ENCODE assay signal across 14 cellular contexts in genomic region chr17:59752922-59753321, GRCh38. TPM values are rescaled to one million over a fixed set of nuclear protein-coding genes. Genes with fewer than 3 reads are reported as not detected.
DNase-seq lines count a peak whose midpoint lies in the region; ATAC-seq and TF ChIP-seq lines count a peak whose summit lies in the region.
"Had no signal": no experiment of that assay in that cellular context is flagged by ENCODE, and none has a peak within 500 bp of the region (broad histone marks: within the 10 kb centered on the region; RNA-seq: fewer than 3 reads in every experiment).

No MANE protein-coding gene starts in this region.

- H3K27me3 ChIP-seq in HCT116 (ENCODE audit: insufficient read depth, low read length), result no peaks in the 10 kb centered on the region
- no peaks in the 10 kb centered on the region for H3K27me3 ChIP-seq in naive thymus-derived CD4-positive, alpha-beta T cell (ENCODE audit: control insufficient read depth in 2 of 2, insufficient read depth in 2 of 2, low read length in 2 of 2)
- H3K27me3 ChIP-seq: Peyer's patch had no signal

- no peaks in the 10 kb centered on the region for H3K9me2 ChIP-seq in HCT116 (ENCODE audit: insufficient read depth)

- H3K36me3 ChIP-seq in HCT116 (ENCODE audit: control insufficient read depth in 1 of 2, insufficient read depth in 2 of 2, low read length in 2 of 2), result peaks cover 0 to 2% of the 10 kb centered on the region in 2 experiments; a peak in 1 of 4 replicates
- H3K36me3 ChIP-seq in naive thymus-derived CD4-positive, alpha-beta T cell (ENCODE audit: control insufficient read depth in 2 of 3, insufficient read depth in 3 of 3, low read length in 3 of 3), result no peaks in the 10 kb centered on the region
- H3K36me3 ChIP-seq: Peyer's patch had no signal

- POLR2A ChIA-PET in HCT116 (lab: Charles Lee), result interaction anchor here (0.7 to 10.0 kb wide), 8 partner anchors 10 to 106 kb away, joined by 3 to 443 read pairs (median 8); partner anchors contain the start of genes PTRH2 and VMP1
- POLR2A ChIA-PET in naive thymus-derived CD4-positive, alpha-beta T cell (lab: Charles Lee), result interaction anchor here (0.7 to 1.1 kb wide), 4 partner anchors 9 to 105 kb away, joined by 3 read pairs; no protein-coding TSS in a partner anchor

- no peaks in the 10 kb centered on the region for H3K9me3 Mint-ChIP-seq in T-helper 1 cell treated with Interleukin-12 subunit alpha and Interleukin-12 subunit beta and Interleukin-4 antibody, amounts not matched to agents 30 μg/mL and 1 μg/mL, for 36 hours
- no peaks in the 10 kb centered on the region for H3K9me3 Mint-ChIP-seq in activated T-helper 2 cell treated with anti-CD3 and anti-CD28 coated beads, Interferon-gamma antibody, Interleukin-2, Interleukin-4, amounts not matched to agents 10 μg/mL and 5 μg/mL and 100 μg/mL, durations not matched to agents 14 hours and 24 hours and 36 hours
- no peaks in the 10 kb centered on the region for H3K9me3 Mint-ChIP-seq in naive thymus-derived CD4-positive, alpha-beta T cell
- H3K9me3 Mint-ChIP-seq: memory B cell had no signal

- H3K36me3 Mint-ChIP-seq in T-helper 1 cell treated with Interleukin-12 subunit alpha and Interleukin-12 subunit beta and Interleukin-4 antibody, amounts not matched to agents 30 μg/mL and 1 μg/mL, for 36 hours (ENCODE audit: low read depth), result peaks cover 7% of the 10 kb centered on the region
- H3K36me3 Mint-ChIP-seq in activated T-helper 2 cell treated with anti-CD3 and anti-CD28 coated beads, Interferon-gamma antibody, Interleukin-2, Interleukin-4, amounts not matched to agents 10 μg/mL and 5 μg/mL and 100 μg/mL, durations not matched to agents 14 hours and 24 hours and 36 hours (ENCODE audit: low read depth), result peaks cover 33% of the 10 kb centered on the region
- H3K36me3 Mint-ChIP-seq in naive thymus-derived CD4-positive, alpha-beta T cell, result peaks cover under 1 to 8% (median 2%) of the 10 kb centered on the region in 5 donors

- H3K4me3 ChIP-seq in HCT116 (replicated peaks in 1 of 2; ENCODE audit: low read depth in 1 of 2, low read length in 2 of 2), result no peak overlapping the region
- no peak overlapping the region for H3K4me3 ChIP-seq in naive thymus-derived CD4-positive, alpha-beta T cell (ENCODE audit: low read length)

- no peak for TF ChIP-seq POLR2A in HCT116 (IDR thresholded peaks at IDR 0.05; ENCODE audit: borderline replicate concordance, extremely low read depth, insufficient read depth, insufficient read length)

- H3K9ac ChIP-seq in HCT116 (ENCODE audit: low read length), result peak overlapping the region; percentile 56

- H2AFZ ChIP-seq in HCT116 (ENCODE audit: low read depth, low read length, poor library complexity, severe bottlenecking), result no peak overlapping the region

- DNase-seq in T-helper 1 cell (no peak), HCT116 (ENCODE audit: low read depth, low spot score) (no peak), activated gamma-delta T cell treated with Interleukin-2 at 50 U/mL for 16 hours (no peak), germinal center (ENCODE audit: low spot score) (no peak)
- DNase-seq in activated T-helper 2 cell treated with anti-CD3 and anti-CD28 coated beads, Interferon-gamma antibody, Interleukin-2, Interleukin-4, amounts not matched to agents 10 μg/mL and 5 μg/mL and 100 μg/mL, durations not matched to agents 14 hours and 24 hours and 36 hours (ENCODE audit: low spot score), result no peak
- DNase-seq in naive thymus-derived CD4-positive, alpha-beta T cell, result no peak
- DNase-seq: activated CD4-positive, alpha-beta T cell treated with anti-CD3 and anti-CD28 coated beads, Interleukin-2, amount 50 U/mL, for 4 hours; glutamatergic neuron; GOT3; Peyer's patch had no signal

- RAD21 ChIA-PET in HCT116 (lab: Charles Lee; ENCODE audit: low non-redundant PET in 1 of 2, low total read pairs in 2 of 2, uncharacterized antibody in 2 of 2, unreplicated experiment in 2 of 2), result interaction anchor here (0.6 to 2.8 kb wide), 6 partner anchors 8 to 211 kb away, joined by 3 to 12 read pairs (median 4); partner anchors contain the start of gene RNFT1 (in 1 of the 2)

- intact Hi-C loops in HCT116 (cut with micrococcal nuclease), result loop anchor here (1.0 to 5.0 kb wide), 4 partner anchors 30 to 441 kb away; no protein-coding TSS in a partner anchor
- intact Hi-C loops in activated T-helper 2 cell treated with anti-CD3 and anti-CD28 coated beads, Interferon-gamma antibody, Interleukin-2, Interleukin-4, amounts not matched to agents 10 μg/mL and 5 μg/mL and 100 μg/mL, durations not matched to agents 14 hours and 24 hours and 36 hours (cut with micrococcal nuclease), result loop anchor here (1.0 to 5.0 kb wide), 5 partner anchors 46 to 284 kb away; partner anchors contain the start of genes CLTC, PTRH2 and VMP1
- intact Hi-C loops in naive thymus-derived CD4-positive, alpha-beta T cell (cut with micrococcal nuclease), result loop anchor here (1.0 to 10.0 kb wide), 8 partner anchors 33 to 352 kb away; partner anchors contain the start of gene RPS6KB1 (in 1 of the 2)

- H3K27me3 Mint-ChIP-seq in T-helper 1 cell treated with Interleukin-12 subunit alpha and Interleukin-12 subunit beta and Interleukin-4 antibody, amounts not matched to agents 30 μg/mL and 1 μg/mL, for 36 hours (ENCODE audit: low read depth), result no peaks in the 10 kb centered on the region
- H3K27me3 Mint-ChIP-seq in activated T-helper 2 cell treated with anti-CD3 and anti-CD28 coated beads, Interferon-gamma antibody, Interleukin-2, Interleukin-4, amounts not matched to agents 10 μg/mL and 5 μg/mL and 100 μg/mL, durations not matched to agents 14 hours and 24 hours and 36 hours (ENCODE audit: low read depth), result no peaks in the 10 kb centered on the region
- no peaks in the 10 kb centered on the region for H3K27me3 Mint-ChIP-seq in naive thymus-derived CD4-positive, alpha-beta T cell
- H3K27me3 Mint-ChIP-seq: memory B cell had no signal

- peaks cover 50% of the 10 kb centered on the region for H3K4me1 Mint-ChIP-seq in T-helper 1 cell treated with Interleukin-12 subunit alpha and Interleukin-12 subunit beta and Interleukin-4 antibody, amounts not matched to agents 30 μg/mL and 1 μg/mL, for 36 hours (ENCODE audit: low read depth)
- peaks cover 49% of the 10 kb centered on the region for H3K4me1 Mint-ChIP-seq in activated T-helper 2 cell treated with anti-CD3 and anti-CD28 coated beads, Interferon-gamma antibody, Interleukin-2, Interleukin-4, amounts not matched to agents 10 μg/mL and 5 μg/mL and 100 μg/mL, durations not matched to agents 14 hours and 24 hours and 36 hours (ENCODE audit: low read depth)
- H3K4me1 Mint-ChIP-seq in naive thymus-derived CD4-positive, alpha-beta T cell, result peaks cover 9 to 57% (median 24%) of the 10 kb centered on the region in 7 donors

- H3K4me3 Mint-ChIP-seq in T-helper 1 cell treated with Interleukin-12 subunit alpha and Interleukin-12 subunit beta and Interleukin-4 antibody, amounts not matched to agents 30 μg/mL and 1 μg/mL, for 36 hours, result peak overlapping the region; percentile 54
- H3K4me3 Mint-ChIP-seq in activated T-helper 2 cell treated with anti-CD3 and anti-CD28 coated beads, Interferon-gamma antibody, Interleukin-2, Interleukin-4, amounts not matched to agents 10 μg/mL and 5 μg/mL and 100 μg/mL, durations not matched to agents 14 hours and 24 hours and 36 hours (ENCODE audit: low read depth), result no peak overlapping the region
- no peak overlapping the region for H3K4me3 Mint-ChIP-seq in naive thymus-derived CD4-positive, alpha-beta T cell
- H3K4me3 Mint-ChIP-seq: memory B cell had no signal

- no peak for TF ChIP-seq CTCF in HCT116 (IDR thresholded peaks at IDR 0.05 in 2 of 3, conservative IDR thresholded peaks at IDR 0.05 in 1 of 3; ENCODE audit: borderline replicate concordance in 1 of 3, insufficient read depth in 1 of 3, low read depth in 2 of 3, low read length in 2 of 3)

- H3K27ac Mint-ChIP-seq in T-helper 1 cell treated with Interleukin-12 subunit alpha and Interleukin-12 subunit beta and Interleukin-4 antibody, amounts not matched to agents 30 μg/mL and 1 μg/mL, for 36 hours, result peak overlapping the region; percentile 82
- H3K27ac Mint-ChIP-seq in activated T-helper 2 cell treated with anti-CD3 and anti-CD28 coated beads, Interferon-gamma antibody, Interleukin-2, Interleukin-4, amounts not matched to agents 10 μg/mL and 5 μg/mL and 100 μg/mL, durations not matched to agents 14 hours and 24 hours and 36 hours, result peak overlapping the region; percentile 85
- H3K27ac Mint-ChIP-seq in naive thymus-derived CD4-positive, alpha-beta T cell, result peak overlapping the region in 5 of 9 donors; percentile 3 to 85 (median 57)

- H3K9me3 ChIP-seq in HCT116 (ENCODE audit: control insufficient read depth in 1 of 2, insufficient read depth in 1 of 2, low read depth in 1 of 2, low read length in 2 of 2), result no peaks in the 10 kb centered on the region
- no peaks in the 10 kb centered on the region for H3K9me3 ChIP-seq in naive thymus-derived CD4-positive, alpha-beta T cell (ENCODE audit: control insufficient read depth in 2 of 3, low read length in 3 of 3)
- H3K9me3 ChIP-seq: Peyer's patch had no signal

- ATAC-seq in HCT116, result no peak
- peak; percentile 5 for ATAC-seq in naive thymus-derived CD4-positive, alpha-beta T cell
- no peak for ATAC-seq in GM21360 (IDR thresholded peaks at IDR 0.05; ENCODE audit: unreplicated experiment)

- peak overlapping the region; percentile 91; the same call in 1 of the 2 replicates for H3K27ac ChIP-seq in HCT116 (ENCODE audit: low read depth, low read length)
- H3K27ac ChIP-seq in naive thymus-derived CD4-positive, alpha-beta T cell (ENCODE audit: low read depth, low read length), result no peak overlapping the region
- H3K27ac ChIP-seq: C4-2B had no signal

- CTCF ChIA-PET in HCT116 (lab: Charles Lee), result interaction anchor here (0.7 to 4.8 kb wide), 20 partner anchors 9 to 442 kb away, joined by 3 to 40 read pairs (median 8); no protein-coding TSS in a partner anchor
- CTCF ChIA-PET in naive thymus-derived CD4-positive, alpha-beta T cell (lab: Charles Lee), result interaction anchor here (0.6 to 2.3 kb wide), 13 partner anchors 10 to 284 kb away, joined by 3 to 10 read pairs (median 4); partner anchors contain the start of gene PTRH2

- peaks cover 84 to 97% of the 10 kb centered on the region in 2 experiments for H3K4me1 ChIP-seq in HCT116 (ENCODE audit: control insufficient read depth in 1 of 2, insufficient read depth in 2 of 2, low read length in 2 of 2)
- H3K4me1 ChIP-seq in naive thymus-derived CD4-positive, alpha-beta T cell (ENCODE audit: control insufficient read depth in 2 of 2, insufficient read depth in 2 of 2, low read length in 2 of 2), result peaks cover 0 to 5% of the 10 kb centered on the region in 2 donors

- BruUV-seq in HCT116 (replicated peaks; lab: Mats Ljungman, UMichigan), result no TSS peak

- peak overlapping the region; percentile 53; the same call in 1 of the 2 replicates for H3K4me2 ChIP-seq in HCT116 (ENCODE audit: low read length)

- TF ChIP-seq RAD21 in HCT116 (IDR thresholded peaks at IDR 0.05; ENCODE audit: low read depth), result no peak

- peaks cover 10% of the 10 kb centered on the region; the same call in 1 of the 2 replicates for H3K79me2 ChIP-seq in HCT116 (ENCODE audit: insufficient read depth, low read length)

- no peaks in the 10 kb centered on the region for H4K20me1 ChIP-seq in HCT116 (ENCODE audit: insufficient read depth)

RNA-seq across cellular contexts. Expression of gene VMP1, which starts 45.5 kb away (rescaled TPM):
- 366 TPM for total RNA-seq in HCT116 (2021; ENCODE audit: unreplicated experiment)
- polyA plus RNA-seq in HCT116 (2012), result 92.7 and 130 TPM in 2 replicates
- 479 and 499 TPM in 2 replicates for total RNA-seq in activated T-helper 2 cell treated with anti-CD3 and anti-CD28 coated beads, Interferon-gamma antibody, Interleukin-2, Interleukin-4, amounts not matched to agents 10 μg/mL and 5 μg/mL and 100 μg/mL, durations not matched to agents 14 hours and 24 hours and 36 hours
- 100 to 1,000 TPM in 2 of 5 experiments, 10 to 100 TPM in 3; 70.3 to 370 (median 82.5) TPM for total RNA-seq in naive thymus-derived CD4-positive, alpha-beta T cell
- 10 to 100 TPM; 42.0 to 48.4 TPM for polyA plus RNA-seq in naive thymus-derived CD4-positive, alpha-beta T cell

RNA-seq across cellular contexts. Expression of gene PTRH2, which starts 45.7 kb away (rescaled TPM):
- 59.6 TPM for total RNA-seq in HCT116 (2021; ENCODE audit: unreplicated experiment)
- 66.3 and 70.0 TPM in 2 replicates for polyA plus RNA-seq in HCT116 (2012)
- total RNA-seq in activated T-helper 2 cell treated with anti-CD3 and anti-CD28 coated beads, Interferon-gamma antibody, Interleukin-2, Interleukin-4, amounts not matched to agents 10 μg/mL and 5 μg/mL and 100 μg/mL, durations not matched to agents 14 hours and 24 hours and 36 hours, result 48.3 and 50.3 TPM in 2 replicates
- 10 to 100 TPM in 3 of 5 experiments, 1 to 10 TPM in 2; 6.1 to 24.1 (median 15.0) TPM for total RNA-seq in naive thymus-derived CD4-positive, alpha-beta T cell
- polyA plus RNA-seq in naive thymus-derived CD4-positive, alpha-beta T cell, result 10 to 100 TPM; 17.9 to 25.1 TPM
